2 cellular contexts compared by ENCODE assay signal in genomic region chr14:77098470-77099353, GRCh38.
TF ChIP-seq lines count a peak whose summit lies in the region.

No MANE protein-coding gene starts in this region.

TF ChIP-seq in A549, 52 proteins besides CTCF, POLR2A, EP300 and RAD21:
- TF ChIP-seq HEYL (CRISPR knock-in tag; IDR thresholded peaks at IDR 0.05): no peak
- TF ChIP-seq, protein P1, sequence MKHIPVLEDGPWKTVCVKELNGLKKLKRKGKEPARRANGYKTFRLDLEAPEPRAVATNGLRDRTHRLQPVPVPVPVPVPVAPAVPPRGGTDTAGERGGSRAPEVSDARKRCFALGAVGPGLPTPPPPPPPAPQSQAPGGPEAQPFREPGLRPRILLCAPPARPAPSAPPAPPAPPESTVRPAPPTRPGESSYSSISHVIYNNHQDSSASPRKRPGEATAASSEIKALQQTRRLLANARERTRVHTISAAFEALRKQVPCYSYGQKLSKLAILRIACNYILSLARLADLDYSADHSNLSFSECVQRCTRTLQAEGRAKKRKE (CRISPR knock-in tag; IDR thresholded peaks at IDR 0.05; ENCODE audit: low read depth): no peak
- TF ChIP-seq TFCP2L1 (CRISPR knock-in tag; IDR thresholded peaks at IDR 0.05): no peak
- no peak for TF ChIP-seq BCL3 (IDR thresholded peaks at IDR 0.05)
- no peak for TF ChIP-seq POLR2AphosphoS2 (conservative IDR thresholded peaks at IDR 0.05; ENCODE audit: low read length)
- TF ChIP-seq SREBF2 (IDR thresholded peaks at IDR 0.05): no peak

TF ChIP-seq in H1, 55 proteins besides CTCF, POLR2A, EP300 and RAD21:
- TF ChIP-seq SUZ12 (IDR thresholded peaks at IDR 0.05; ENCODE audit: low read length) (0 out of 2 replicates have a peak, but pooled peaks have one; percentile 21), MAFK (IDR thresholded peaks at IDR 0.05; ENCODE audit: low read depth, low read length) (no peak), CHD2 (IDR thresholded peaks at IDR 0.05; ENCODE audit: low read length) (no peak), KDM1A (IDR thresholded peaks at IDR 0.05; ENCODE audit: borderline replicate concordance, low read length) (0 out of 2 replicates have a peak, but pooled peaks have one; percentile 29), KDM5A (IDR thresholded peaks at IDR 0.05; ENCODE audit: low read length) (no peak), RBBP5 (IDR thresholded peaks at IDR 0.05; ENCODE audit: borderline replicate concordance, low read depth, low read length) (peak; percentile 56; the same call in 1 of the 2 replicates), USF2 (IDR thresholded peaks at IDR 0.05; ENCODE audit: low read length) (no peak), SIX5 (IDR thresholded peaks at IDR 0.05; ENCODE audit: low read depth, low read length) (no peak), GTF2F1 (IDR thresholded peaks at IDR 0.05; ENCODE audit: borderline replicate concordance, low read depth, low read length) (no peak), ASH2L (IDR thresholded peaks at IDR 0.05; ENCODE audit: low read length) (peak; percentile 39), TBP (IDR thresholded peaks at IDR 0.05; ENCODE audit: low read depth, low read length) (no peak), RNF2 (IDR thresholded peaks at IDR 0.05; ENCODE audit: borderline replicate concordance, low read depth, low read length, missing control alignments, poor library complexity, severe bottlenecking) (no peak), CREB1 (IDR thresholded peaks at IDR 0.05) (no peak), CBX5 (IDR thresholded peaks at IDR 0.05; ENCODE audit: low read depth, low read length) (no peak), KDM4A (IDR thresholded peaks at IDR 0.05; ENCODE audit: low read depth, low read length, severe bottlenecking) (peak; percentile 66), RFX5 (IDR thresholded peaks at IDR 0.05; ENCODE audit: borderline replicate concordance, low read depth, low read length) (no peak), POLR2AphosphoS5 (IDR thresholded peaks at IDR 0.05; ENCODE audit: low read depth, low read length) (no peak), HDAC6 (IDR thresholded peaks at IDR 0.05; ENCODE audit: low read depth, low read length) (no peak)
- TF ChIP-seq, protein P2, sequence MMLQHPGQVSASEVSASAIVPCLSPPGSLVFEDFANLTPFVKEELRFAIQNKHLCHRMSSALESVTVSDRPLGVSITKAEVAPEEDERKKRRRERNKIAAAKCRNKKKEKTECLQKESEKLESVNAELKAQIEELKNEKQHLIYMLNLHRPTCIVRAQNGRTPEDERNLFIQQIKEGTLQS (IDR thresholded peaks at IDR 0.05; ENCODE audit: insufficient read depth, low read depth, low read length): no peak
- TF ChIP-seq, protein P3, sequence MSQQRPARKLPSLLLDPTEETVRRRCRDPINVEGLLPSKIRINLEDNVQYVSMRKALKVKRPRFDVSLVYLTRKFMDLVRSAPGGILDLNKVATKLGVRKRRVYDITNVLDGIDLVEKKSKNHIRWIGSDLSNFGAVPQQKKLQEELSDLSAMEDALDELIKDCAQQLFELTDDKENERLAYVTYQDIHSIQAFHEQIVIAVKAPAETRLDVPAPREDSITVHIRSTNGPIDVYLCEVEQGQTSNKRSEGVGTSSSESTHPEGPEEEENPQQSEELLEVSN (IDR thresholded peaks at IDR 0.05): no peak
